ENCODE assay signal across 8 cellular contexts in the genomic region with DNA sequence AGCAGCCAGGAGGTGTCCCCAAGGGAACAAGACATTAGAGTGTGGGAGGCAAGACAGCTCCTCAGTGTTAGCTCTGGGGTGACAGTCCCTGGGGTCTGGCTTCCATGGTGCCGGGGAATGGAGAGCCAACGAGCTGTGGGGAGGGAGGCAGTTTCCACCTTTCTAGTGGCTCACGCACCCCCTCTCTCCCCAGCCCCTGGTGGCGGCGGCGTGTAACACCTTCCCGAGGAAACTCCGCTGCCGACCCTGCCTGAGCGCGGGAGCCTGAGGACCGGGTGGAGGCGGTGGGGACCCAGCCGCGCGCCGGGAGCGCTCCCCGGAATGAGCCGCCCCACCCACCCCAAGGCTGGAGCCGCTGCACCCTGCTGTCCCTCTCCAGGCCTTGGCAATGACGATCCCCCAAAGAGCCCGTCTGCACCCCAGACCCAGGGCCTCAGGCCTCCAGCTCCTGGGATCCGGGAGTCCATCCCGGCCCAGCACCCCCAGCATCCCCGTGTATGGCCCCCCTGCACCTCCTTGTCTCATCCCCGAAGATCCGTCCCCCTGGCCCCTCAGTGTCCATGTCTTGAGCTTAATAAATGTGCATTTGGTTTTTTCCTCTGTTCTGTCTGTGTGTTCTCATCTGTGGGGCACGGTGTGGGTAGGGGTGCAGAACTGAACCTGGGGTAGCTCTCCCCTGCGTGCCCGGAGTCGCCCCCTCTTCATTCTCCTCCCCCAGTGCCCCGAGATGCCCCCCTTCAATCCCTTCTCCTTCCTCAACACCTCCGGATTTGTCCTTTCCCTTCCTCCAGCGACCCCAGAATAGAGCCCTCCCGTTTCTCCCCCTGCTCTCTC. TPM values are rescaled to one million over a fixed set of nuclear protein-coding genes. Genes with fewer than 3 reads are reported as not detected.
DNase-seq lines count a peak whose midpoint lies in the region; ATAC-seq, FAIRE-seq and TF ChIP-seq lines count a peak whose summit lies in the region.

No MANE protein-coding gene starts in this region.

- peak overlapping the region; percentile 7 to 96 (median 92); a peak in 20 of 22 replicates for H3K27ac ChIP-seq in BLaER1 treated with 17β-estradiol and CSF1 and Interleukin-3, amounts not matched to agents 10 nM and 100 nM
- peak overlapping the region; percentile 66 for H3K27ac ChIP-seq in keratinocyte (ENCODE audit: control insufficient read depth, insufficient read depth, low read length)

- peaks cover 40 to 71% (median 65%) of the 10 kb centered on the region in 10 experiments for H3K4me1 ChIP-seq in BLaER1 treated with 17β-estradiol and CSF1 and Interleukin-3, amounts not matched to agents 10 nM and 100 nM
- peaks cover 20% of the 10 kb centered on the region for H3K4me1 ChIP-seq in keratinocyte (ENCODE audit: control insufficient read depth, extremely low read depth, insufficient read depth, low read length)

- H3K4me1 Mint-ChIP-seq in T-helper 1 cell treated with Interleukin-12 subunit alpha and Interleukin-12 subunit beta and Interleukin-4 antibody, amounts not matched to agents 30 μg/mL and 1 μg/mL, for 36 hours (ENCODE audit: low read depth): peaks cover 39% of the 10 kb centered on the region

- ATAC-seq in HG02885 (IDR thresholded peaks at IDR 0.05; ENCODE audit: poor library complexity, unreplicated experiment): peak; percentile 45
- ATAC-seq in GM21737 (IDR thresholded peaks at IDR 0.05; ENCODE audit: unreplicated experiment): no peak
- ATAC-seq in GM21447 (IDR thresholded peaks at IDR 0.05; ENCODE audit: unreplicated experiment): no peak

- peaks cover 23 to 40% (median 37%) of the 10 kb centered on the region in 11 experiments; a peak in 21 of 22 replicates for H4K20me1 ChIP-seq in BLaER1 treated with 17β-estradiol and CSF1 and Interleukin-3, amounts not matched to agents 10 nM and 100 nM
- no peaks in the 10 kb centered on the region for H4K20me1 ChIP-seq in keratinocyte (ENCODE audit: control insufficient read depth, extremely low read depth, insufficient read depth, low read length)

- H3K9ac ChIP-seq in BLaER1 treated with 17β-estradiol and CSF1 and Interleukin-3, amounts not matched to agents 10 nM and 100 nM: peak overlapping the region; percentile 77 to 96 (median 92)
- H3K9ac ChIP-seq in keratinocyte (ENCODE audit: control insufficient read depth, extremely low read depth, insufficient read depth, low read length): peak overlapping the region; percentile 85

- peak overlapping the region; percentile 99 for H3K4me3 Mint-ChIP-seq in T-helper 1 cell treated with Interleukin-12 subunit alpha and Interleukin-12 subunit beta and Interleukin-4 antibody, amounts not matched to agents 30 μg/mL and 1 μg/mL, for 36 hours

- H3K9me1 ChIP-seq in keratinocyte (ENCODE audit: control insufficient read depth, extremely low read depth, insufficient read depth, low read length): no peaks in the 10 kb centered on the region

- H3K36me3 ChIP-seq in BLaER1 treated with 17β-estradiol and CSF1 and Interleukin-3, amounts not matched to agents 10 nM and 100 nM: peaks cover 24 to 32% (median 28%) of the 10 kb centered on the region in 11 experiments
- peaks cover 13 to 23% of the 10 kb centered on the region in 2 experiments for H3K36me3 ChIP-seq in keratinocyte (ENCODE audit: control insufficient read depth in 2 of 2, extremely low read depth in 1 of 2, insufficient read depth in 2 of 2, low read length in 2 of 2)

- peaks cover 31% of the 10 kb centered on the region for H3K36me3 Mint-ChIP-seq in T-helper 1 cell treated with Interleukin-12 subunit alpha and Interleukin-12 subunit beta and Interleukin-4 antibody, amounts not matched to agents 30 μg/mL and 1 μg/mL, for 36 hours (ENCODE audit: low read depth)

- no peak for DNase-seq in astrocyte of the cerebellum (ENCODE audit: low read depth)
- DNase-seq in keratinocyte (ENCODE audit: low read depth, low spot score): no peak
- DNase-seq in stimulated activated CD4-positive, alpha-beta T cell treated with anti-CD3 and anti-CD28 coated beads, Interleukin-4, amount 100 ng/mL, for 1 hour: peak; percentile 79

- H3K9me3 ChIP-seq in BLaER1 treated with 17β-estradiol and CSF1 and Interleukin-3, amounts not matched to agents 10 nM and 100 nM (replicated peaks in 1 of 11): no peaks in the 10 kb centered on the region
- H3K9me3 ChIP-seq in keratinocyte (ENCODE audit: control insufficient read depth, low read depth, low read length): no peaks in the 10 kb centered on the region

- TF ChIP-seq CTCF in astrocyte of the cerebellum (IDR thresholded peaks at IDR 0.05; ENCODE audit: low read depth, low read length, missing control alignments) (peak; percentile 71), keratinocyte (optimal IDR thresholded peaks at IDR 0.05 in 1 of 3, IDR thresholded peaks at IDR 0.05 in 1 of 3, conservative IDR thresholded peaks at IDR 0.05 in 1 of 3; ENCODE audit: extremely low read depth in 1 of 3, insufficient read depth in 2 of 3, low read length in 3 of 3) (peak; percentile 56 to 76 (median 72))

- H3K79me2 ChIP-seq in keratinocyte (ENCODE audit: control insufficient read depth, insufficient read depth, low read length): peaks cover 36% of the 10 kb centered on the region

- H3K9me3 Mint-ChIP-seq in T-helper 1 cell treated with Interleukin-12 subunit alpha and Interleukin-12 subunit beta and Interleukin-4 antibody, amounts not matched to agents 30 μg/mL and 1 μg/mL, for 36 hours: no peaks in the 10 kb centered on the region

- H2AFZ ChIP-seq in keratinocyte (ENCODE audit: control insufficient read depth, low read length): peak overlapping the region; percentile 90

- H3K27ac Mint-ChIP-seq in T-helper 1 cell treated with Interleukin-12 subunit alpha and Interleukin-12 subunit beta and Interleukin-4 antibody, amounts not matched to agents 30 μg/mL and 1 μg/mL, for 36 hours: peak overlapping the region; percentile 98

- H3K4me3 ChIP-seq in BLaER1 treated with 17β-estradiol and CSF1 and Interleukin-3, amounts not matched to agents 10 nM and 100 nM: peak overlapping the region; percentile 68 to 99 (median 94)
- H3K4me3 ChIP-seq in astrocyte of the cerebellum (ENCODE audit: low read depth, low read length) (peak overlapping the region; percentile 73), keratinocyte (ENCODE audit: control insufficient read depth in 2 of 3, extremely low read depth in 1 of 3, insufficient read depth in 2 of 3, low read depth in 1 of 3, low read length in 3 of 3) (peak overlapping the region; percentile 75 to 96 (median 90))

- H3K27me3 ChIP-seq in BLaER1 treated with 17β-estradiol and CSF1 and Interleukin-3, amounts not matched to agents 10 nM and 100 nM: no peaks in the 10 kb centered on the region
- no peaks in the 10 kb centered on the region for H3K27me3 ChIP-seq in keratinocyte (ENCODE audit: control insufficient read depth, extremely low read depth, insufficient read depth, low read length)

- FAIRE-seq in keratinocyte (lab: Jason Lieb, UNC): no peak

- in situ Hi-C loops in astrocyte of the cerebellum (cut with HindIII; ENCODE audit: low sequenced_read_pairs): no loop called here

- H3K4me2 ChIP-seq in BLaER1 treated with 17β-estradiol and CSF1 and Interleukin-3, amounts not matched to agents 10 nM and 100 nM: peak overlapping the region; percentile 92 to 99 (median 98)
- H3K4me2 ChIP-seq in keratinocyte (ENCODE audit: control insufficient read depth, extremely low read depth, insufficient read depth, low read depth, low read length): peak overlapping the region; percentile 90

- dilution Hi-C loops in keratinocyte (cut with MboI; ENCODE audit: extremely low pct_ligation_motif_present, low sequenced_read_pairs): no loop called here

- peaks cover 6% of the 10 kb centered on the region for H3K27me3 Mint-ChIP-seq in T-helper 1 cell treated with Interleukin-12 subunit alpha and Interleukin-12 subunit beta and Interleukin-4 antibody, amounts not matched to agents 30 μg/mL and 1 μg/mL, for 36 hours (ENCODE audit: low read depth)

RNA-seq across cellular contexts. Expression of a gene that starts 0.6 kb away (rescaled TPM):
- 82.5 to 457 TPM (median 122 TPM) in 3 replicates for polyA plus RNA-seq in keratinocyte
- polyA plus RNA-seq in keratinocyte (2011; ENCODE audit: low read depth): 159 TPM
- polyA plus RNA-seq in keratinocyte (2011; cell fraction: cytosol; rRNA removed): 216 and 272 TPM in 2 replicates
- polyA plus RNA-seq in keratinocyte (2011; cell fraction: nucleus; rRNA removed): 163 TPM in 2 replicates
- polyA plus RNA-seq in keratinocyte (2012; ENCODE audit: low replicate concordance): 191 and 430 TPM in 2 replicates
- 206 to 558 TPM (median 224 TPM) in 3 replicates for polyA minus RNA-seq in keratinocyte
- 226 TPM for polyA minus RNA-seq in keratinocyte (2011; cell fraction: cytosol; rRNA and poly(A)+ RNA removed)
- polyA minus RNA-seq in keratinocyte (2011; cell fraction: nucleus; rRNA and poly(A)+ RNA removed): 66.2 and 71.1 TPM in 2 replicates

RNA-seq across cellular contexts. Expression of a gene that starts 10.9 kb away (rescaled TPM):
- polyA plus RNA-seq in keratinocyte: 0.36 TPM in 1 of 3 replicates, not detected in the others
- polyA plus RNA-seq in keratinocyte (2011; ENCODE audit: low read depth): not detected
- polyA plus RNA-seq in keratinocyte (2011; cell fraction: cytosol; rRNA removed): not detected in 2 replicates
- not detected in 2 replicates for polyA plus RNA-seq in keratinocyte (2011; cell fraction: nucleus; rRNA removed)
- 0.24 TPM in 1 of 2 replicates, not detected in the other for polyA plus RNA-seq in keratinocyte (2012; ENCODE audit: low replicate concordance)
- polyA minus RNA-seq in keratinocyte: not detected in 3 replicates
- not detected for polyA minus RNA-seq in keratinocyte (2011; cell fraction: cytosol; rRNA and poly(A)+ RNA removed)
- polyA minus RNA-seq in keratinocyte (2011; cell fraction: nucleus; rRNA and poly(A)+ RNA removed): not detected in 2 replicates

RNA-seq across cellular contexts. Expression of a gene that starts 15.3 kb away (rescaled TPM):
- polyA plus RNA-seq in keratinocyte: 0.14 to 0.23 TPM (median 0.19 TPM) in 3 replicates
- polyA plus RNA-seq in keratinocyte (2011; ENCODE audit: low read depth): not detected
- not detected in 2 replicates for polyA plus RNA-seq in keratinocyte (2011; cell fraction: cytosol; rRNA removed)
- not detected in 2 replicates for polyA plus RNA-seq in keratinocyte (2011; cell fraction: nucleus; rRNA removed)
- polyA plus RNA-seq in keratinocyte (2012; ENCODE audit: low replicate concordance): 0.32 and 2.6 TPM in 2 replicates
- polyA minus RNA-seq in keratinocyte: not detected in 3 replicates
- polyA minus RNA-seq in keratinocyte (2011; cell fraction: cytosol; rRNA and poly(A)+ RNA removed): not detected
- not detected in 2 replicates for polyA minus RNA-seq in keratinocyte (2011; cell fraction: nucleus; rRNA and poly(A)+ RNA removed)

RNA-seq across cellular contexts. Expression of a gene that starts 19.1 kb away (rescaled TPM):
- 0.01 to 0.14 TPM (median 0.10 TPM) in 3 replicates for polyA plus RNA-seq in keratinocyte
- 0.76 TPM for polyA plus RNA-seq in keratinocyte (2011; ENCODE audit: low read depth)
- 0.09 TPM in 1 of 2 replicates, not detected in the other for polyA plus RNA-seq in keratinocyte (2011; cell fraction: cytosol; rRNA removed)
- 0.89 and 1.1 TPM in 2 replicates for polyA plus RNA-seq in keratinocyte (2011; cell fraction: nucleus; rRNA removed)
- polyA plus RNA-seq in keratinocyte (2012; ENCODE audit: low replicate concordance): 0.11 and 0.93 TPM in 2 replicates
- not detected in 3 replicates for polyA minus RNA-seq in keratinocyte
- polyA minus RNA-seq in keratinocyte (2011; cell fraction: cytosol; rRNA and poly(A)+ RNA removed): not detected
- polyA minus RNA-seq in keratinocyte (2011; cell fraction: nucleus; rRNA and poly(A)+ RNA removed): 0.31 TPM in 1 of 2 replicates, not detected in the other

RNA-seq across cellular contexts. Expression of a gene that starts 38.3 kb away (rescaled TPM):
- 563 to 2,415 TPM (median 851 TPM) in 3 replicates for polyA plus RNA-seq in keratinocyte
- polyA plus RNA-seq in keratinocyte (2011; ENCODE audit: low read depth): 498 TPM
- 945 and 1,085 TPM in 2 replicates for polyA plus RNA-seq in keratinocyte (2011; cell fraction: cytosol; rRNA removed)
- 621 and 766 TPM in 2 replicates for polyA plus RNA-seq in keratinocyte (2011; cell fraction: nucleus; rRNA removed)
- polyA plus RNA-seq in keratinocyte (2012; ENCODE audit: low replicate concordance): 829 and 2,475 TPM in 2 replicates
- 308 to 665 TPM (median 468 TPM) in 3 replicates for polyA minus RNA-seq in keratinocyte
- 614 TPM for polyA minus RNA-seq in keratinocyte (2011; cell fraction: cytosol; rRNA and poly(A)+ RNA removed)
- 205 and 217 TPM in 2 replicates for polyA minus RNA-seq in keratinocyte (2011; cell fraction: nucleus; rRNA and poly(A)+ RNA removed)
